Comparison of ENCODE assay signal across 8 cellular contexts in the genomic region with DNA sequence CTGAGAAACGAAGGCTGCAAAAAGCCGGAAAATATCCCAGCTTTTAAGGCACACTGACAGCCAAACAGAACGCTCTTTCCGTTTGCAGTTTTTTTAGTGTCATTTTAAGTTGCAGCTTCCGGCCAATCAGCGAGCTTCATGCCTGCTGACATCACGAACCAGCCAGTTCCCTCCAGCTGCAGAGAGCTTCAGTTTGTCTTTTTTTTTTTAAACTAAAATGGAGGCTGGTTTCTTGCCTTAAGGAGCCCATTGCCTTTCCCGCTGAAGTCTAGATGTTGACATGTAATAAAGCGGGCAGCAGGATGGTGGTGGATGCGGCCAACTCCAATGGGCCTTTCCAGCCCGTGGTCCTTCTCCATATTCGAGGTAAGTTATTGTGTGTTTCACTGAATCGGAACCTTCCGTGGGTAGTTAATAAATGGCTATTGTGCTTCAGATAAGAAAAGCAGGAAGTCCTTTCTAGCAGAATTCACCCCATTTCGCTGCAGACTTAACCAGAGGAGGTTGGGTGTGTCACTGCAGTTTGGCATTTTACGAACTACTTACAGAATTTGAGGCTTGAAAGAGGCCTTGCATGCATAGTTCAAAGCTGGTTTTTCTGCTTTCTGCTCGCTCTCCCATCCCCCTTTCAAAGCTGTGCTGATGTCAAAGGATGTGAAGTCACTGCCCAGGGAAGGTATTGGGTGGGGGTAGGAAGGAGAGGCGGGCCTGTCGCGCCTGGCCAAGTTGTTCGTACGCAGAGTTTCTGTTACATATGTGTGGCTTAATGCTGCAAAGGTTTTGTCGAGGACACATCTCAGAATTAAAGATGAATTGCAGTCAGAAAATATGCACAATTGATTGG. TPM values are rescaled to one million over a fixed set of nuclear protein-coding genes. Genes with fewer than 3 reads are reported as not detected.
A peak's percentile ranks its signal among the peaks of the same experiment; 100 is the strongest.
DNase-seq lines count a peak whose midpoint lies in the region; ATAC-seq and TF ChIP-seq lines count a peak whose summit lies in the region.

No MANE protein-coding gene starts in this region.

- H3K4me3 ChIP-seq in HUES6 (ENCODE audit: low read depth, low read length) (peak overlapping the region; percentile 78), NT2/D1 (ENCODE audit: insufficient read length, low read depth) (peak overlapping the region; percentile 79), mesodermal cell (ENCODE audit: extremely low read depth, insufficient read depth, low read length, poor library complexity, severe bottlenecking) (peak overlapping the region; percentile 89)

- H3K9me3 Mint-ChIP-seq in endothelial cell (ENCODE audit: unreplicated experiment) = no peaks in the 10 kb centered on the region

- peaks cover 5% of the 10 kb centered on the region; the same call in 1 of the 2 replicates for H3K36me3 ChIP-seq in HUES6 (ENCODE audit: control insufficient read depth, insufficient read depth, low read length)
- peaks cover 24% of the 10 kb centered on the region for H3K36me3 ChIP-seq in NT2/D1 (ENCODE audit: insufficient read depth, insufficient read length, low read length)
- H3K36me3 ChIP-seq in mesodermal cell (ENCODE audit: control insufficient read depth, insufficient read depth, low read length) = peaks cover 25% of the 10 kb centered on the region

- H3K4me1 ChIP-seq in HUES6 (ENCODE audit: control insufficient read depth, insufficient read depth, low read length) (peaks cover 6% of the 10 kb centered on the region), NT2/D1 (ENCODE audit: insufficient read depth, insufficient read length) (no peaks in the 10 kb centered on the region), mesodermal cell (ENCODE audit: control insufficient read depth, insufficient read depth, low read length, poor library complexity, severe bottlenecking) (peaks cover 11% of the 10 kb centered on the region)

- H3K9me3 ChIP-seq in HUES6 (ENCODE audit: control insufficient read depth, insufficient read depth, low read depth, low read length) = no peaks in the 10 kb centered on the region; the same call in 1 of the 2 replicates
- H3K9me3 ChIP-seq in NT2/D1 (ENCODE audit: insufficient read depth, low read length) = peaks cover 16% of the 10 kb centered on the region
- no peaks in the 10 kb centered on the region for H3K9me3 ChIP-seq in mesodermal cell (ENCODE audit: control insufficient read depth, low read length)

- DNase-seq in DMS 273 (lab: John Stamatoyannopoulos, UW; ENCODE audit: unreplicated experiment) = peak; percentile 95
- peak; percentile 84 for DNase-seq in NT2/D1 (ENCODE audit: low read depth, low spot score)
- peak; percentile 80 for DNase-seq in activated CD8-positive, alpha-beta memory T cell treated with anti-CD3 and anti-CD28 coated beads, Interleukin-2, amount 50 U/mL, for 48 hours
- peak; percentile 73 for DNase-seq in endothelial cell (ENCODE audit: low spot score)
- DNase-seq in stimulated activated CD8-positive, alpha-beta memory T cell treated with anti-CD3 and anti-CD28 coated beads, Interleukin-2, amount 100 ng/mL, for 1 hour (ENCODE audit: low read depth in 2 of 2) = peak; percentile 53 to 67

- H3K27me3 ChIP-seq in HUES6 (ENCODE audit: control insufficient read depth, insufficient read depth, low read length) (no peaks in the 10 kb centered on the region), NT2/D1 (ENCODE audit: insufficient read depth, insufficient read length) (no peaks in the 10 kb centered on the region)

- H3K27me3 Mint-ChIP-seq in endothelial cell (ENCODE audit: unreplicated experiment) = peaks cover 3% of the 10 kb centered on the region

- WGBS in mesodermal cell (ENCODE audit: insufficient coverage in 2 of 2), 2 experiments = 0% methylated on average over 16 to 18 of the region's 23 CpGs

- no peak for TF ChIP-seq CTCF in endothelial cell (IDR thresholded peaks at IDR 0.05; ENCODE audit: unreplicated experiment)

- peak overlapping the region; percentile 100 for H3K27ac Mint-ChIP-seq in endothelial cell (ENCODE audit: unreplicated experiment)

- H3K36me3 Mint-ChIP-seq in endothelial cell (ENCODE audit: low read depth, unreplicated experiment) = no peaks in the 10 kb centered on the region

- H3K27ac ChIP-seq in HUES6 (ENCODE audit: low read depth, low read length) (peak overlapping the region; percentile 88), mesodermal cell (ENCODE audit: low read depth, low read length, severe bottlenecking) (peak overlapping the region; percentile 99)

- H3K9ac ChIP-seq in HUES6 (ENCODE audit: low read length) = peak overlapping the region; percentile 90
- peak overlapping the region; percentile 82 for H3K9ac ChIP-seq in NT2/D1 (ENCODE audit: insufficient read length, low read depth)

- peaks cover 20% of the 10 kb centered on the region for H3K4me1 Mint-ChIP-seq in endothelial cell (ENCODE audit: unreplicated experiment)

- ATAC-seq in GM21515 (IDR thresholded peaks at IDR 0.05; ENCODE audit: unreplicated experiment) = peak; percentile 82

- peak overlapping the region; percentile 98 for H3K4me3 Mint-ChIP-seq in endothelial cell (ENCODE audit: unreplicated experiment)

RNA-seq across cellular contexts. Expression of a gene that starts 48.4 kb away (rescaled TPM):
- total RNA-seq in endothelial cell (ENCODE audit: unreplicated experiment) = 71.5 TPM
- polyA plus RNA-seq in mesodermal cell (2013, experiment 1 of 2) = 135 TPM
- polyA plus RNA-seq in mesodermal cell (2013, experiment 2 of 2) = 143 TPM

Comparison
In these comparisons a context has a peak if more than half of its experiments do, and no peak if none do; other contexts are left out.
1. Peak in every context shown above with its lines: DNase-seq, ATAC-seq, H3K4me3 ChIP-seq and H3K27ac ChIP-seq.